Comparison of ENCODE assay signal across 7 cellular contexts in genomic region chr1:210233495-210234253, GRCh38. TPM values are rescaled to one million over a fixed set of nuclear protein-coding genes. Genes with fewer than 3 reads are reported as not detected.
A peak's percentile ranks its signal among the peaks of the same experiment; 100 is the strongest.
DNase-seq lines count a peak whose midpoint lies in the region; ATAC-seq and TF ChIP-seq lines count a peak whose summit lies in the region.

No MANE protein-coding gene starts in this region.

- H2AFZ ChIP-seq in GM23338, result peak overlapping the region; percentile 93

- H3F3A ChIP-seq in GM23338 (replicated peaks; ENCODE audit: low read depth), result peaks cover 5% of the 10 kb centered on the region; the same call in 1 of the 2 replicates

- H3K27me3 ChIP-seq in GM23338 (ENCODE audit: insufficient read depth) (peaks cover 82% of the 10 kb centered on the region), iPS-15b (ENCODE audit: control insufficient read depth, insufficient read depth, low read length) (peaks cover 79% of the 10 kb centered on the region)

- H3K36me3 ChIP-seq in GM23338 (ENCODE audit: insufficient read depth) (no peaks in the 10 kb centered on the region), iPS-15b (ENCODE audit: control insufficient read depth, insufficient read depth, low read length) (no peaks in the 10 kb centered on the region)

- no peaks in the 10 kb centered on the region for H3K9me2 ChIP-seq in GM23338 (ENCODE audit: insufficient read depth)

- no peak for TF ChIP-seq CTCF in GM23338 (conservative IDR thresholded peaks at IDR 0.05; ENCODE audit: low read depth in 2 of 2)
- TF ChIP-seq CTCF in brain (conservative IDR thresholded peaks at IDR 0.05), result no peak

- H3K4me3 Mint-ChIP-seq in GM23338, result peak overlapping the region; percentile 65
- peak overlapping the region; percentile 80 to 87 (median 83) for H3K4me3 Mint-ChIP-seq in brain

- H4K20me1 ChIP-seq in GM23338 (replicated peaks; ENCODE audit: insufficient read depth), result no peaks in the 10 kb centered on the region

- H3K27me3 Mint-ChIP-seq in GM23338 (ENCODE audit: insufficient read depth, low read depth, poor library complexity), result peaks cover 33% of the 10 kb centered on the region
- peaks cover 11% of the 10 kb centered on the region for H3K27me3 Mint-ChIP-seq in brain

- no peak overlapping the region for H3K9ac ChIP-seq in iPS-15b (ENCODE audit: low read depth, low read length)

- H3K9me3 ChIP-seq in iPS-15b (ENCODE audit: control insufficient read depth, insufficient read depth, low read length), result no peaks in the 10 kb centered on the region

- H3K79me2 ChIP-seq in GM23338 (replicated peaks; ENCODE audit: insufficient read depth), result no peaks in the 10 kb centered on the region

- H3K9me3 Mint-ChIP-seq in GM23338, result no peaks in the 10 kb centered on the region
- H3K9me3 Mint-ChIP-seq in brain, result no peaks in the 10 kb centered on the region

- H3K27ac ChIP-seq in GM23338 (ENCODE audit: low read depth), result no peak overlapping the region

- H3K4me1 Mint-ChIP-seq in GM23338 (peaks cover 27% of the 10 kb centered on the region), brain (peaks cover 62% of the 10 kb centered on the region)

- DNase-seq in GM23338 (ENCODE audit: low spot score), result peak; percentile 61
- DNase-seq in NCI-H345 treated with DMSO at 0.1 percent for 48 hours (lab: John Stamatoyannopoulos, UW; ENCODE audit: unreplicated experiment), result peak; percentile 18
- peak; percentile 79 for DNase-seq in retina

- H3K36me3 Mint-ChIP-seq in GM23338 (ENCODE audit: low read depth), result no peaks in the 10 kb centered on the region; the same call in 2 of the 3 replicates
- H3K36me3 Mint-ChIP-seq in brain, result no peaks in the 10 kb centered on the region

- peaks cover 50% of the 10 kb centered on the region for H3K4me1 ChIP-seq in GM23338 (ENCODE audit: insufficient read depth)
- peaks cover 19% of the 10 kb centered on the region for H3K4me1 ChIP-seq in iPS-15b (ENCODE audit: control insufficient read depth, insufficient read depth, low read length)

- H3K4me2 ChIP-seq in GM23338, result peak overlapping the region; percentile 91

- H3K27ac Mint-ChIP-seq in GM23338 (no peak overlapping the region), brain (peak overlapping the region in 2 of 5 experiments; percentile 58 to 71)

- peak; percentile 61 for ATAC-seq in GM23338
- ATAC-seq in HG02970 (IDR thresholded peaks at IDR 0.05; ENCODE audit: low FRiP score, unreplicated experiment), result no peak
- no peak for ATAC-seq in HG02870 (IDR thresholded peaks at IDR 0.05; ENCODE audit: unreplicated experiment)

- H3K4me3 ChIP-seq in GM23338, result peak overlapping the region; percentile 85
- peak overlapping the region; percentile 68 for H3K4me3 ChIP-seq in iPS-15b (ENCODE audit: low read depth, low read length)

TF ChIP-seq in GM23338, 12 proteins besides CTCF, POLR2A, EP300 and RAD21:
- TF ChIP-seq EZH2phosphoT487 (IDR thresholded peaks at IDR 0.05; ENCODE audit: unreplicated experiment), result no peak
- TF ChIP-seq REST (IDR thresholded peaks at IDR 0.05; ENCODE audit: unreplicated experiment), result no peak
- no peak for TF ChIP-seq ZNF462 (CRISPR knock-in tag; IDR thresholded peaks at IDR 0.05)
- no peak for TF ChIP-seq NANOG (IDR thresholded peaks at IDR 0.05; ENCODE audit: borderline replicate concordance)

RNA-seq across cellular contexts. Expression of gene SERTAD4, which starts 1.1 kb away (rescaled TPM):
- 1.0 and 1.6 TPM in 2 replicates for total RNA-seq in GM23338 (2014; rRNA removed; shearing (Covaris generic))
- polyA plus RNA-seq in GM23338 (2016; fragmentation: Nextera tagmentation; extraction: Ambion mirVana) (1.3 and 1.4 TPM in 2 replicates), brain (ENCODE audit: insufficient read depth, low read depth, low replicate concordance) (9.2 TPM)

Comparison
In these comparisons a context has a peak if more than half of its experiments do, and no peak if none do; other contexts are left out.
1. DNase-seq: peak in every context shown above with its lines; median percentile 79 in retina; 61 in GM23338; 18 in NCI-H345 treated with DMSO at 0.1 percent for 48 hours.